ENCODE assay signal across 8 cellular contexts in the genomic region with DNA sequence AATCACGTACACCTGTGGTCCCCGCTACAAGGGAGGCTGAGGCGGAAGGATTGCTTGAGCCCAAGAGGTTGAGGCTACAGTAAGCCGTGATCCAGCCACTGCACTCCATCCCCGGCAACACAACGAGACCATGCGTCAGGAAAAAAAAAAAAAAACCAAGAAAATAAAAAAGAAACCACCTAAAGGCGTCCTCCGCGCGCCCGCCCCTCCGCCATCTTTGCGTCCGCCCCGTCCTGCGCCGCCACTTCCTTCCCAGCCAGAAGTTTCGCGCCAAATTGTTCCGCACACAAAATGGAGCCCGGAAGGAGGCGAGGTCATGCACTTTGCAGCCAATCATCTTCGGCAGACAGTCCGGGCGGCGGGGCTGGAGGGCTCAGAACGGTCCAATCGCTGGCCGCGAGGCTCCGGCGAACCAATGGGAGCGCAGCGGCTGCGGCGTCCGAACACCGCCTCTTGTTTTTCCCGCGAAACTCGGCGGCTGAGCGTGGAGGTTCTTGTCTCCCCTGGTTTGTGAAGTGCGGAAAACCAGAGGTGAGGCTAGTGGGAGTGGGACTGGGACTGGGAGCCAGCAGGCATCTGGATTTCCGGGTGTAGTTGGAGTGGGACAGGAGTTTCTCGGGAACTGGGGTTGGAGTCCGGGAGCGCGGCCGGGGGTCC. TPM values are rescaled to one million over a fixed set of nuclear protein-coding genes. Genes with fewer than 3 reads are reported as not detected.
DNase-seq lines count a peak whose midpoint lies in the region; TF ChIP-seq lines count a peak whose summit lies in the region.

A gene (plus strand): TSS at position 463 of the 657 bp plus-strand sequence. CDS start 299 bp downstream, outside the sequence.

- TF ChIP-seq CTCF in HFF-Myc (IDR thresholded peaks at IDR 0.05; ENCODE audit: low read depth, low read length, missing control alignments) = no peak
- no peak for TF ChIP-seq CTCF in NB4 (IDR thresholded peaks at IDR 0.05; ENCODE audit: low read depth, low read length)
- no peak for TF ChIP-seq CTCF in SK-N-SH (IDR thresholded peaks at IDR 0.05)
- TF ChIP-seq CTCF in suprapubic skin (IDR thresholded peaks at IDR 0.05) = no peak

- H3K4me2 ChIP-seq in SK-N-SH = peak within 1 kb of the TSS; percentile 99

- WGBS in SK-N-SH (ENCODE audit: low lambda C conversion rate) = 3% methylated on average over 35 of the region's 51 CpGs
- 2% methylated on average over 50 of the region's 51 CpGs for WGBS in suprapubic skin

- TF ChIP-seq RAD21 in SK-N-SH (IDR thresholded peaks at IDR 0.05; ENCODE audit: low read length) = no peak

- H4K20me1 ChIP-seq in SK-N-SH (ENCODE audit: insufficient read depth) = no peaks in the 10 kb centered on the region

- H3K36me3 ChIP-seq in SK-N-SH (replicated peaks in 1 of 2; ENCODE audit: control insufficient read depth in 1 of 2, insufficient read depth in 2 of 2, low read length in 1 of 2) (peaks cover 2 to 6% of the 10 kb centered on the region in 2 experiments), suprapubic skin (peaks cover 16% of the 10 kb centered on the region)

- CTCF ChIA-PET in SK-N-SH (lab: Yijun Ruan, JAX) = interaction anchor here (1.2 to 1.8 kb wide), 2 partner anchors 13 to 49 kb away, joined by 3 to 7 read pairs; no protein-coding TSS in a partner anchor

- DNase-seq in GM03348 (ENCODE audit: low spot score) = peak; percentile 100
- DNase-seq in HFF-Myc (ENCODE audit: extremely low read depth, low read depth) = peak; percentile 95
- DNase-seq in NB4 (ENCODE audit: low read depth) = peak; percentile 98
- peak; percentile 98 for DNase-seq in SK-N-SH
- peak; percentile 97 for DNase-seq in activated naive CD4-positive, alpha-beta T cell treated with anti-CD3 and anti-CD28 coated beads, Interleukin-2, amount 50 U/mL, for 16 hours
- peak; percentile 97 for DNase-seq in globus pallidus (ENCODE audit: low spot score)
- DNase-seq in nucleus accumbens (lab: John Stamatoyannopoulos, UW) = peak; percentile 39 to 98 (median 94)
- peak; percentile 98 to 100 for DNase-seq in suprapubic skin (ENCODE audit: low spot score in 2 of 2)

- TF ChIP-seq EP300 in SK-N-SH (IDR thresholded peaks at IDR 0.05; ENCODE audit: borderline replicate concordance in 1 of 2, low read depth in 1 of 2, low read length in 1 of 2) = no peak
- TF ChIP-seq EP300 in suprapubic skin (IDR thresholded peaks at IDR 0.05) = no peak

- no peaks in the 10 kb centered on the region for H3K27me3 ChIP-seq in SK-N-SH (ENCODE audit: insufficient read depth)
- H3K27me3 ChIP-seq in suprapubic skin = no peaks in the 10 kb centered on the region

- no peaks in the 10 kb centered on the region for H3K9me3 ChIP-seq in SK-N-SH
- H3K9me3 ChIP-seq in suprapubic skin = no peaks in the 10 kb centered on the region

- POLR2A ChIA-PET in SK-N-SH (lab: Yijun Ruan, JAX) = no interaction called here

- peak within 1 kb of the TSS; percentile 85 for H3K9ac ChIP-seq in SK-N-SH

- peaks cover 23% of the 10 kb centered on the region for H3K79me2 ChIP-seq in SK-N-SH (ENCODE audit: insufficient read depth)

- peak within 1 kb of the TSS; percentile 89 for H3K4me3 ChIP-seq in HFF-Myc (replicated peaks; ENCODE audit: low read depth, low read length)
- peak within 1 kb of the TSS; percentile 82 for H3K4me3 ChIP-seq in NB4 (ENCODE audit: low read depth, low read length)
- peak within 1 kb of the TSS; percentile 64 to 92 for H3K4me3 ChIP-seq in SK-N-SH (ENCODE audit: low read depth in 2 of 2, low read length in 1 of 2)
- H3K4me3 ChIP-seq in suprapubic skin = peak within 1 kb of the TSS; percentile 82

- TF ChIP-seq POLR2A in NB4 (IDR thresholded peaks at IDR 0.05; ENCODE audit: extremely low read depth, insufficient read length) (peak; percentile 68), suprapubic skin (IDR thresholded peaks at IDR 0.05) (no peak)

- H3K4me1 ChIP-seq in SK-N-SH (ENCODE audit: control insufficient read depth in 1 of 2, insufficient read depth in 2 of 2, low read depth in 1 of 2, low read length in 1 of 2) = no peaks in the 10 kb centered on the region; a peak in 2 of 4 replicates
- peaks cover 18% of the 10 kb centered on the region for H3K4me1 ChIP-seq in suprapubic skin

- H3K27ac ChIP-seq in SK-N-SH (ENCODE audit: low read depth in 2 of 2, low read length in 1 of 2) (peak within 1 kb of the TSS; percentile 55 to 68), suprapubic skin (peak within 1 kb of the TSS; percentile 52)

- peak within 1 kb of the TSS; percentile 96 for H2AFZ ChIP-seq in SK-N-SH (ENCODE audit: low read depth)

- no peaks in the 10 kb centered on the region for H3K9me2 ChIP-seq in SK-N-SH

- peaks cover under 1% of the 10 kb centered on the region for H3F3A ChIP-seq in SK-N-SH (replicated peaks; ENCODE audit: insufficient read depth)

TF ChIP-seq in SK-N-SH, 30 proteins besides CTCF, POLR2A, EP300 and RAD21:
- TF ChIP-seq, protein P1, sequence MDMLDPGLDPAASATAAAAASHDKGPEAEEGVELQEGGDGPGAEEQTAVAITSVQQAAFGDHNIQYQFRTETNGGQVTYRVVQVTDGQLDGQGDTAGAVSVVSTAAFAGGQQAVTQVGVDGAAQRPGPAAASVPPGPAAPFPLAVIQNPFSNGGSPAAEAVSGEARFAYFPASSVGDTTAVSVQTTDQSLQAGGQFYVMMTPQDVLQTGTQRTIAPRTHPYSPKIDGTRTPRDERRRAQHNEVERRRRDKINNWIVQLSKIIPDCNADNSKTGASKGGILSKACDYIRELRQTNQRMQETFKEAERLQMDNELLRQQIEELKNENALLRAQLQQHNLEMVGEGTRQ (IDR thresholded peaks at IDR 0.05; ENCODE audit: borderline replicate concordance, low read depth, low read length) = no peak
- TF ChIP-seq ELF1 (IDR thresholded peaks at IDR 0.05) (peak; percentile 81), GATA2 (CRISPR knock-in tag; IDR thresholded peaks at IDR 0.05) (no peak), YY1 (IDR thresholded peaks at IDR 0.05; ENCODE audit: low read depth) (peak; percentile 96), RXRA (IDR thresholded peaks at IDR 0.05; ENCODE audit: borderline replicate concordance, low read depth) (no peak), MEF2A (IDR thresholded peaks at IDR 0.05; ENCODE audit: borderline replicate concordance, low read depth) (no peak), FOXJ3 (CRISPR knock-in tag; IDR thresholded peaks at IDR 0.05) (no peak), FOXM1 (IDR thresholded peaks at IDR 0.05; ENCODE audit: low read depth) (no peak), POLR2AphosphoS5 (IDR thresholded peaks at IDR 0.05; ENCODE audit: low read depth, low read length) (peak; percentile 73), NRF1 (IDR thresholded peaks at IDR 0.05; ENCODE audit: low read depth, low read length) (no peak), GABPA (IDR thresholded peaks at IDR 0.05; ENCODE audit: low read depth) (peak; percentile 73), RFX5 (IDR thresholded peaks at IDR 0.05; ENCODE audit: low read length) (0 out of 2 replicates have a peak, but pooled peaks have one; percentile 34), CHD2 (IDR thresholded peaks at IDR 0.05; ENCODE audit: low read length, partially characterized antibody) (peak; percentile 75), TEAD4 (IDR thresholded peaks at IDR 0.05; ENCODE audit: borderline replicate concordance, insufficient read depth) (0 out of 2 replicates have a peak, but pooled peaks have one; percentile 40), TAF1 (IDR thresholded peaks at IDR 0.05; ENCODE audit: borderline replicate concordance, low read depth, low read length) (peak; percentile 79; the same call in 1 of the 2 replicates), MXI1 (IDR thresholded peaks at IDR 0.05; ENCODE audit: low read depth, low read length) (peak; percentile 77; the same call in 1 of the 2 replicates), SIN3A (IDR thresholded peaks at IDR 0.05; ENCODE audit: borderline replicate concordance, low read depth, low read length) (peak; percentile 84; the same call in 1 of the 2 replicates), RCOR1 (IDR thresholded peaks at IDR 0.05; ENCODE audit: low read length) (0 out of 2 replicates have a peak, but pooled peaks have one; percentile 19), SMC3 (IDR thresholded peaks at IDR 0.05; ENCODE audit: low read depth, low read length) (no peak)
- TF ChIP-seq, protein P2, sequence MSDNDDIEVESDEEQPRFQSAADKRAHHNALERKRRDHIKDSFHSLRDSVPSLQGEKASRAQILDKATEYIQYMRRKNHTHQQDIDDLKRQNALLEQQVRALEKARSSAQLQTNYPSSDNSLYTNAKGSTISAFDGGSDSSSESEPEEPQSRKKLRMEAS (IDR thresholded peaks at IDR 0.05; ENCODE audit: low read depth) = peak; percentile 56; the same call in 1 of the 2 replicates
- TF ChIP-seq, protein P3, sequence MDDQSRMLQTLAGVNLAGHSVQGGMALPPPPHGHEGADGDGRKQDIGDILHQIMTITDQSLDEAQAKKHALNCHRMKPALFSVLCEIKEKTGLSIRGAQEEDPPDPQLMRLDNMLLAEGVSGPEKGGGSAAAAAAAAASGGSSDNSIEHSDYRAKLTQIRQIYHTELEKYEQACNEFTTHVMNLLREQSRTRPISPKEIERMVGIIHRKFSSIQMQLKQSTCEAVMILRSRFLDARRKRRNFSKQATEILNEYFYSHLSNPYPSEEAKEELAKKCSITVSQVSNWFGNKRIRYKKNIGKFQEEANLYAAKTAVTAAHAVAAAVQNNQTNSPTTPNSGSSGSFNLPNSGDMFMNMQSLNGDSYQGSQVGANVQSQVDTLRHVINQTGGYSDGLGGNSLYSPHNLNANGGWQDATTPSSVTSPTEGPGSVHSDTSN (IDR thresholded peaks at IDR 0.05) = no peak
- TF ChIP-seq, protein P4, sequence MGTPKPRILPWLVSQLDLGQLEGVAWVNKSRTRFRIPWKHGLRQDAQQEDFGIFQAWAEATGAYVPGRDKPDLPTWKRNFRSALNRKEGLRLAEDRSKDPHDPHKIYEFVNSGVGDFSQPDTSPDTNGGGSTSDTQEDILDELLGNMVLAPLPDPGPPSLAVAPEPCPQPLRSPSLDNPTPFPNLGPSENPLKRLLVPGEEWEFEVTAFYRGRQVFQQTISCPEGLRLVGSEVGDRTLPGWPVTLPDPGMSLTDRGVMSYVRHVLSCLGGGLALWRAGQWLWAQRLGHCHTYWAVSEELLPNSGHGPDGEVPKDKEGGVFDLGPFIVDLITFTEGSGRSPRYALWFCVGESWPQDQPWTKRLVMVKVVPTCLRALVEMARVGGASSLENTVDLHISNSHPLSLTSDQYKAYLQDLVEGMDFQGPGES (IDR thresholded peaks at IDR 0.05; ENCODE audit: low read depth, low read length) = peak; percentile 73

RNA-seq across cellular contexts. Expression of the gene that starts here (rescaled TPM):
- polyA plus RNA-seq in SK-N-SH (2012; rRNA removed) = 31.6 and 42.9 TPM in 2 replicates
- 16.5 and 27.2 TPM in 2 replicates for polyA plus RNA-seq in SK-N-SH (2012; cell fraction: cytosol; rRNA removed)
- 39.2 and 51.2 TPM in 2 replicates for polyA plus RNA-seq in SK-N-SH (2012; cell fraction: nucleus; rRNA removed)
- total RNA-seq in suprapubic skin = 10 to 100 TPM; 19.7 to 41.3 (median 32.6) TPM

Comparison
In these comparisons a context has a peak if more than half of its experiments do, and no peak if none do; other contexts are left out.
1. Peak in every context shown above with its lines: DNase-seq, H3K4me3 ChIP-seq and H3K27ac ChIP-seq.